ENCODE assay signal across 20 cellular contexts in the genomic region with DNA sequence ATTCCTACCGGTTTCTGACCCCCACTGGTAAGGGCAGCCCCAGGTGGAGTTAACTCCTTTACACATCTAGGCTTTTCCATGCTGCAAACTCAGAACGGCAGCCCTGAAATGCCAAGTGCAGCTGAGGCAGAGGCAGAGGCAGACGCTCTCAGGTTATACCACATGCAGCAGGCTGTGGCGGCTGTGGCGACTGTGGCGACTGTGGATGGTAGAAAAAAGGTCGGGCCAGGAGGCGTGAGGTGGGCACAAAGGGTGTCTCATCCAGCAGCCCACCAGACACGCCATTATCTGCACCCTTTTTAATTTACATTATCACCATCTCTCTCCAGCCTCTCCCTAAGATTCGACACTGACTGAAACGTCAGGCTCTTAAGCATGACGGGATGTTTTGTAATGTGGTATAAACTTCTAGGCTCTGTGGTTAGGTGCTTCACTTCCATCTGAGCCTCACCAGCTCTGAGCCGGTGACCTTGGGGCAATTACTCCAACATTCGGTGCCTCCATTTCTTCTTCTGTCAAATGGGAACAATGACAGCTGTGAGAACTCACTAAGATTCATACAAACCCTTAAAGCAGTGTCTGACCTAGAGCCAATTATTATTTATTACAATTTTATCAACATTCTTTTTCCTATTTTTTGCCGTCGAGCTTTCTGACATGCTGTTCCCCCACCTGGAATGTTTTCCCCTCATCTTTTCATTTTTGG. TPM values are rescaled to one million over a fixed set of nuclear protein-coding genes. Genes with fewer than 3 reads are reported as not detected.
A peak's percentile ranks its signal among the peaks of the same experiment; 100 is the strongest.
DNase-seq lines count a peak whose midpoint lies in the region; ATAC-seq, FAIRE-seq and TF ChIP-seq lines count a peak whose summit lies in the region.
"Had no signal": no experiment of that assay in that cellular context is flagged by ENCODE, and none has a peak within 500 bp of the region (broad histone marks: within the 10 kb centered on the region; RNA-seq: fewer than 3 reads in every experiment).

No MANE protein-coding gene starts in this region.

- H3K27ac ChIP-seq in HepG2 (ENCODE audit: extremely low read length, insufficient read depth, low read length) (peak overlapping the region; percentile 77), right lobe of liver (no peak overlapping the region), sigmoid colon (peak overlapping the region in 3 of 4 donors; percentile 52 to 68 (median 60))
- H3K27ac ChIP-seq: A549, C4-2B had no signal

- no peak for FAIRE-seq in HepG2 (lab: Jason Lieb, UNC)
- FAIRE-seq: A549, D721Med, H54 had no signal

- H3K27ac Mint-ChIP-seq in activated CD8-positive, alpha-beta T cell treated with anti-CD3 and anti-CD28 coated beads, Interleukin-2, amount 10 ng/mL, durations not matched to agents 7 days and 5 days: no peak overlapping the region
- no peak overlapping the region for H3K27ac Mint-ChIP-seq in activated CD4-positive, alpha-beta T cell treated with anti-CD3 and anti-CD28 coated beads, Interleukin-2, amount 10 ng/mL, durations not matched to agents 7 days and 5 days
- H3K27ac Mint-ChIP-seq: CD4-positive, alpha-beta memory T cell had no signal

- H3K4me1 ChIP-seq in HepG2 (ENCODE audit: insufficient read depth, low read length): peaks cover 79% of the 10 kb centered on the region
- H3K4me1 ChIP-seq in right lobe of liver: no peaks in the 10 kb centered on the region
- peaks cover 0 to 24% (median 16%) of the 10 kb centered on the region in 4 donors for H3K4me1 ChIP-seq in sigmoid colon
- H3K4me1 ChIP-seq: A549, BE2C had no signal

- peaks cover 22% of the 10 kb centered on the region for H3K36me3 Mint-ChIP-seq in activated CD8-positive, alpha-beta T cell treated with anti-CD3 and anti-CD28 coated beads, Interleukin-2, amount 10 ng/mL, durations not matched to agents 7 days and 5 days (ENCODE audit: low read depth)
- H3K36me3 Mint-ChIP-seq in activated CD4-positive, alpha-beta T cell treated with anti-CD3 and anti-CD28 coated beads, Interleukin-2, amount 10 ng/mL, durations not matched to agents 7 days and 5 days (ENCODE audit: low read depth): peaks cover 10% of the 10 kb centered on the region

- no peaks in the 10 kb centered on the region for H3K9me3 Mint-ChIP-seq in activated CD8-positive, alpha-beta T cell treated with anti-CD3 and anti-CD28 coated beads, Interleukin-2, amount 10 ng/mL, durations not matched to agents 7 days and 5 days (ENCODE audit: insufficient read depth)
- no peaks in the 10 kb centered on the region for H3K9me3 Mint-ChIP-seq in activated CD4-positive, alpha-beta T cell treated with anti-CD3 and anti-CD28 coated beads, Interleukin-2, amount 10 ng/mL, durations not matched to agents 7 days and 5 days
- H3K9me3 Mint-ChIP-seq: CD4-positive, alpha-beta memory T cell had no signal

- H3K4me1 Mint-ChIP-seq in activated CD8-positive, alpha-beta T cell treated with anti-CD3 and anti-CD28 coated beads, Interleukin-2, amount 10 ng/mL, durations not matched to agents 7 days and 5 days (ENCODE audit: low read depth): peaks cover 17% of the 10 kb centered on the region
- peaks cover 8% of the 10 kb centered on the region for H3K4me1 Mint-ChIP-seq in activated CD4-positive, alpha-beta T cell treated with anti-CD3 and anti-CD28 coated beads, Interleukin-2, amount 10 ng/mL, durations not matched to agents 7 days and 5 days

- CTCF ChIA-PET in HepG2 (lab: Yijun Ruan, JAX; ENCODE audit: low intra/inter-chr PET ratio, low total read pairs) (no interaction called here), GM10248 (lab: Yijun Ruan, JAX) (no interaction called here)
- CTCF ChIA-PET in activated CD8-positive, alpha-beta T cell treated with anti-CD3 and anti-CD28 coated beads, Interleukin-2, amount 10 ng/mL, durations not matched to agents 7 days and 5 days (lab: Charles Lee): interaction anchor here (1.0 kb wide), 1 partner anchor 102 kb away, joined by 3 read pairs; no protein-coding TSS in a partner anchor
- CTCF ChIA-PET in activated CD4-positive, alpha-beta T cell treated with anti-CD3 and anti-CD28 coated beads, Interleukin-2, amount 10 ng/mL, durations not matched to agents 7 days and 5 days (lab: Charles Lee): no interaction called here

- no peak overlapping the region for H2AFZ ChIP-seq in HepG2 (ENCODE audit: low read length)

- no peaks in the 10 kb centered on the region for H3K9me3 ChIP-seq in HepG2 (ENCODE audit: low read length)
- H3K9me3 ChIP-seq in right lobe of liver: no peaks in the 10 kb centered on the region
- H3K9me3 ChIP-seq in sigmoid colon: no peaks in the 10 kb centered on the region
- H3K9me3 ChIP-seq: A549, BE2C had no signal

- H3K27me3 ChIP-seq in HepG2 (ENCODE audit: control insufficient read depth in 1 of 2, insufficient read depth in 2 of 2, low read length in 2 of 2): no peaks in the 10 kb centered on the region
- no peaks in the 10 kb centered on the region for H3K27me3 ChIP-seq in right lobe of liver
- H3K27me3 ChIP-seq in sigmoid colon: no peaks in the 10 kb centered on the region
- H3K27me3 ChIP-seq: BE2C had no signal

- ATAC-seq in HepG2 (no peak), right lobe of liver (no peak)
- ATAC-seq in activated CD8-positive, alpha-beta T cell treated with anti-CD3 and anti-CD28 coated beads, Interleukin-2, amount 10 ng/mL, durations not matched to agents 7 days and 5 days: peak; percentile 49

- no peak overlapping the region for H3K4me3 Mint-ChIP-seq in activated CD8-positive, alpha-beta T cell treated with anti-CD3 and anti-CD28 coated beads, Interleukin-2, amount 10 ng/mL, durations not matched to agents 7 days and 5 days
- no peak overlapping the region for H3K4me3 Mint-ChIP-seq in activated CD4-positive, alpha-beta T cell treated with anti-CD3 and anti-CD28 coated beads, Interleukin-2, amount 10 ng/mL, durations not matched to agents 7 days and 5 days
- H3K4me3 Mint-ChIP-seq: CD4-positive, alpha-beta memory T cell had no signal

- in situ Hi-C loops in HepG2 (cut with HindIII; ENCODE audit: extremely low pct_ligation_motif_present, low pct_unique_long_range_greater_than_20kb): no loop called here

- H4K20me1 ChIP-seq in HepG2 (ENCODE audit: insufficient read depth, low read length): no peaks in the 10 kb centered on the region

- TF ChIP-seq RAD21 in HepG2 (CRISPR knock-in tag; IDR thresholded peaks at IDR 0.05): no peak

- H3K9ac ChIP-seq in HepG2 (ENCODE audit: insufficient read depth, low read depth, low read length): 0 out of 2 replicates have a peak overlapping the region, but pooled peaks have one; percentile 30

- TF ChIP-seq CTCF in HepG2 (CRISPR knock-in tag; IDR thresholded peaks at IDR 0.05): no peak
- no peak for TF ChIP-seq CTCF in right lobe of liver (IDR thresholded peaks at IDR 0.05)
- no peak for TF ChIP-seq CTCF in sigmoid colon (IDR thresholded peaks at IDR 0.05)
- no peak for TF ChIP-seq CTCF in GM10248 (IDR thresholded peaks at IDR 0.05; ENCODE audit: control extremely low read depth, extremely low read depth, low read depth, missing control alignments)

- intact Hi-C loops in HepG2 (cut with micrococcal nuclease; ENCODE audit: unreplicated experiment) (loop anchor here (2.0 kb wide), 1 partner anchor 81 kb away; no protein-coding TSS in a partner anchor), right lobe of liver (cut with DNase I) (no loop called here), sigmoid colon (cut with DNase I) (no loop called here)

- H3K4me3 ChIP-seq in HepG2 (replicated peaks in 1 of 3; ENCODE audit: insufficient read depth in 1 of 3, low read depth in 2 of 3, low read length in 3 of 3) (no peak overlapping the region), right lobe of liver (no peak overlapping the region), sigmoid colon (no peak overlapping the region)
- no peak overlapping the region for H3K4me3 ChIP-seq in Jurkat, Clone E6-1 (ENCODE audit: low read length)
- H3K4me3 ChIP-seq: A549 had no signal

- H3K27me3 Mint-ChIP-seq in activated CD8-positive, alpha-beta T cell treated with anti-CD3 and anti-CD28 coated beads, Interleukin-2, amount 10 ng/mL, durations not matched to agents 7 days and 5 days (ENCODE audit: low read depth): no peaks in the 10 kb centered on the region
- no peaks in the 10 kb centered on the region for H3K27me3 Mint-ChIP-seq in activated CD4-positive, alpha-beta T cell treated with anti-CD3 and anti-CD28 coated beads, Interleukin-2, amount 10 ng/mL, durations not matched to agents 7 days and 5 days
- H3K27me3 Mint-ChIP-seq: CD4-positive, alpha-beta memory T cell had no signal

- DNase-seq in HepG2 (ENCODE audit: low spot score) (no peak), right lobe of liver (no peak), sigmoid colon (no peak), RPMI8226 (no peak), GM10248 (ENCODE audit: extremely low spot score) (no peak)
- DNase-seq in Jurkat, Clone E6-1 (ENCODE audit: low read depth, low spot score): peak; percentile 59
- DNase-seq in activated CD8-positive, alpha-beta T cell treated with anti-CD3 and anti-CD28 coated beads, Interleukin-2, amount 10 ng/mL, durations not matched to agents 7 days and 5 days: no peak
- no peak for DNase-seq in activated CD4-positive, alpha-beta T cell treated with anti-CD3 and anti-CD28 coated beads, Interleukin-2, amount 10 ng/mL, durations not matched to agents 7 days and 5 days
- DNase-seq: BE2C; CD4-positive, alpha-beta memory T cell; COR-L47; DMS153; DMS79 treated with DMSO at 0.1 percent for 48 hours; GDM1; IMR-90 had no signal

- H3K79me2 ChIP-seq in HepG2 (ENCODE audit: insufficient read depth, low read length): peaks cover 42% of the 10 kb centered on the region

- POLR2A ChIA-PET in HepG2 (lab: Yijun Ruan, JAX) (interaction anchor here (0.7 to 1.9 kb wide), 6 partner anchors 8 to 1082 kb away, joined by 3 to 79 read pairs (median 4); a partner anchor contains a TSS), GM10248 (lab: Yijun Ruan, JAX) (no interaction called here)
- POLR2A ChIA-PET in activated CD8-positive, alpha-beta T cell treated with anti-CD3 and anti-CD28 coated beads, Interleukin-2, amount 10 ng/mL, durations not matched to agents 7 days and 5 days (lab: Charles Lee): no interaction called here
- POLR2A ChIA-PET in activated CD4-positive, alpha-beta T cell treated with anti-CD3 and anti-CD28 coated beads, Interleukin-2, amount 10 ng/mL, durations not matched to agents 7 days and 5 days (lab: Charles Lee): no interaction called here

- peak overlapping the region; percentile 48; the same call in 1 of the 2 replicates for H3K4me2 ChIP-seq in HepG2 (ENCODE audit: low read depth, low read length)
- H3K4me2 ChIP-seq: A549 had no signal

- no peak for TF ChIP-seq EP300 in HepG2 (IDR thresholded peaks at IDR 0.05; ENCODE audit: low read depth in 2 of 2, low read length in 2 of 2)
- TF ChIP-seq EP300 in HepG2 (CRISPR knock-in tag; IDR thresholded peaks at IDR 0.05; ENCODE audit: borderline replicate concordance): no peak
- TF ChIP-seq EP300 in sigmoid colon (IDR thresholded peaks at IDR 0.05): no peak

- no TSS peak for BruUV-seq in HepG2 (replicated peaks; lab: Mats Ljungman, UMichigan)

- no peak; a peak in 1 of 4 replicates for TF ChIP-seq POLR2A in HepG2 (IDR thresholded peaks at IDR 0.05; ENCODE audit: insufficient read depth in 1 of 2, low read depth in 2 of 2, low read length in 2 of 2)
- TF ChIP-seq POLR2A in right lobe of liver (IDR thresholded peaks at IDR 0.05): no peak
- TF ChIP-seq POLR2A in sigmoid colon (IDR thresholded peaks at IDR 0.05): no peak

- 94% methylated on average over 16 of the region's 16 CpGs for WGBS in HepG2 (ENCODE audit: low lambda C conversion rate)
- 92% methylated on average over 8 of the region's 16 CpGs for WGBS in right lobe of liver (ENCODE audit: insufficient coverage, low coverage, low lambda C conversion rate, missing lambda C conversion rate)
- WGBS in sigmoid colon, 2 donors: 94% methylated on average over 16 of the region's 16 CpGs

- H3K36me3 ChIP-seq in HepG2 (replicated peaks in 1 of 2; ENCODE audit: control insufficient read depth in 1 of 2, insufficient read depth in 2 of 2, low read length in 2 of 2): peaks cover 19 to 65% of the 10 kb centered on the region in 2 experiments
- H3K36me3 ChIP-seq in right lobe of liver: no peaks in the 10 kb centered on the region
- H3K36me3 ChIP-seq in sigmoid colon: peaks cover 0 to 52% (median 9%) of the 10 kb centered on the region in 4 donors

RNA-seq across cellular contexts. Expression of a gene that starts 8.2 kb away (rescaled TPM):
- total RNA-seq in HepG2 (2016; rRNA removed; fragmentation: Illumina TruSeq; extraction: Trizol): 46.3 and 55.6 TPM in 2 replicates
- 20.4 and 20.5 TPM in 2 replicates for total RNA-seq in HepG2 (2016; cell fraction: cytosol; rRNA removed; fragmentation: Illumina TruSeq; extraction: Trizol; ENCODE audit: low read depth)
- 48.0 and 57.7 TPM in 2 replicates for total RNA-seq in HepG2 (2016; cell fraction: insoluble cytoplasmic fraction; rRNA removed; fragmentation: Illumina TruSeq; extraction: Trizol)
- 22.8 and 24.5 TPM in 2 replicates for total RNA-seq in HepG2 (2016; cell fraction: membrane; rRNA removed; fragmentation: Illumina TruSeq; extraction: Trizol)
- 64.1 and 65.7 TPM in 2 replicates for total RNA-seq in HepG2 (2016; cell fraction: nucleus; rRNA removed; fragmentation: Illumina TruSeq; extraction: Trizol)
- polyA plus RNA-seq in HepG2 (2011; rRNA removed): 77.9 and 114 TPM in 2 replicates
- 33.9 and 39.9 TPM in 2 replicates for polyA plus RNA-seq in HepG2 (2011; cell fraction: cytosol; rRNA removed)
- 223 and 433 TPM in 2 replicates for polyA plus RNA-seq in HepG2 (2011; cell fraction: nucleus; rRNA removed)
- polyA plus RNA-seq in HepG2 (2012): 40.7 and 57.0 TPM in 2 replicates
- polyA plus RNA-seq in HepG2 (2016; cell fraction: cytosol; fragmentation: Illumina TruSeq; extraction: Trizol; ENCODE audit: low read depth): 9.0 and 10.7 TPM in 2 replicates
- polyA plus RNA-seq in HepG2 (2016; cell fraction: insoluble cytoplasmic fraction; fragmentation: Illumina TruSeq; extraction: Trizol; ENCODE audit: low read depth): 48.1 and 51.2 TPM in 2 replicates
- 13.9 and 15.1 TPM in 2 replicates for polyA plus RNA-seq in HepG2 (2016; cell fraction: membrane; fragmentation: Illumina TruSeq; extraction: Trizol; ENCODE audit: low read depth)
- polyA plus RNA-seq in HepG2 (2016; cell fraction: nucleus; fragmentation: Illumina TruSeq; extraction: Trizol; ENCODE audit: insufficient read depth, low read depth): 69.5 and 81.6 TPM in 2 replicates
- 4.7 and 26.3 TPM in 2 replicates for polyA minus RNA-seq in HepG2 (2011; rRNA and poly(A)+ RNA removed; ENCODE audit: low replicate concordance)
- 28.5 and 33.0 TPM in 2 replicates for polyA minus RNA-seq in HepG2 (2011; cell fraction: cytosol; rRNA and poly(A)+ RNA removed)
- polyA minus RNA-seq in HepG2 (2011; cell fraction: nucleus; rRNA and poly(A)+ RNA removed): 210 and 232 TPM in 2 replicates
- 10 to 100 TPM in 1 of 6 experiments, 1 to 10 TPM in 5; 5.1 to 11.5 (median 7.4) TPM for total RNA-seq in right lobe of liver
- 23.2 TPM for polyA plus RNA-seq in Jurkat, Clone E6-1 (2012; ENCODE audit: insufficient read depth, insufficient read length)
- total RNA-seq in activated CD8-positive, alpha-beta T cell treated with anti-CD3 and anti-CD28 coated beads, Interleukin-2, amount 10 ng/mL, durations not matched to agents 7 days and 5 days: 10 to 100 TPM; 16.2 to 19.9 TPM
- total RNA-seq in sigmoid colon: 100 to 1,000 TPM; 171 to 291 (median 193) TPM
- 10 to 100 TPM in 1 of 3 donors, 1 to 10 TPM in 2; 5.1 to 15.0 (median 9.4) TPM for polyA plus RNA-seq in sigmoid colon
- total RNA-seq in activated CD4-positive, alpha-beta T cell treated with anti-CD3 and anti-CD28 coated beads, Interleukin-2, amount 10 ng/mL, durations not matched to agents 7 days and 5 days: 10 to 100 TPM; 13.6 to 15.3 TPM

RNA-seq across cellular contexts. Expression of a gene that starts 27.9 kb away (rescaled TPM):
- total RNA-seq in HepG2 (2016; rRNA removed; fragmentation: Illumina TruSeq; extraction: Trizol) (not detected in 2 replicates), right lobe of liver (not detected), sigmoid colon (not detected)
- total RNA-seq in HepG2 (2016; cell fraction: cytosol; rRNA removed; fragmentation: Illumina TruSeq; extraction: Trizol; ENCODE audit: low read depth): not detected in 2 replicates
- not detected in 2 replicates for total RNA-seq in HepG2 (2016; cell fraction: insoluble cytoplasmic fraction; rRNA removed; fragmentation: Illumina TruSeq; extraction: Trizol)
- total RNA-seq in HepG2 (2016; cell fraction: membrane; rRNA removed; fragmentation: Illumina TruSeq; extraction: Trizol): not detected in 2 replicates
- not detected in 2 replicates for total RNA-seq in HepG2 (2016; cell fraction: nucleus; rRNA removed; fragmentation: Illumina TruSeq; extraction: Trizol)
- polyA plus RNA-seq in HepG2 (2011; rRNA removed) (not detected in 2 replicates), sigmoid colon (not detected)
- polyA plus RNA-seq in HepG2 (2011; cell fraction: cytosol; rRNA removed): not detected in 2 replicates
- polyA plus RNA-seq in HepG2 (2011; cell fraction: nucleus; rRNA removed): not detected in 2 replicates
- polyA plus RNA-seq in HepG2 (2012): not detected in 2 replicates
- not detected in 2 replicates for polyA plus RNA-seq in HepG2 (2016; cell fraction: cytosol; fragmentation: Illumina TruSeq; extraction: Trizol; ENCODE audit: low read depth)
- polyA plus RNA-seq in HepG2 (2016; cell fraction: insoluble cytoplasmic fraction; fragmentation: Illumina TruSeq; extraction: Trizol; ENCODE audit: low read depth): not detected in 2 replicates
- polyA plus RNA-seq in HepG2 (2016; cell fraction: membrane; fragmentation: Illumina TruSeq; extraction: Trizol; ENCODE audit: low read depth): not detected in 2 replicates
- not detected in 2 replicates for polyA plus RNA-seq in HepG2 (2016; cell fraction: nucleus; fragmentation: Illumina TruSeq; extraction: Trizol; ENCODE audit: insufficient read depth, low read depth)
- not detected in 2 replicates for polyA minus RNA-seq in HepG2 (2011; rRNA and poly(A)+ RNA removed; ENCODE audit: low replicate concordance)
- not detected in 2 replicates for polyA minus RNA-seq in HepG2 (2011; cell fraction: cytosol; rRNA and poly(A)+ RNA removed)
- polyA minus RNA-seq in HepG2 (2011; cell fraction: nucleus; rRNA and poly(A)+ RNA removed): not detected in 2 replicates
- polyA plus RNA-seq in Jurkat, Clone E6-1 (2012; ENCODE audit: insufficient read depth, insufficient read length): not detected
- not detected for total RNA-seq in activated CD8-positive, alpha-beta T cell treated with anti-CD3 and anti-CD28 coated beads, Interleukin-2, amount 10 ng/mL, durations not matched to agents 7 days and 5 days
- total RNA-seq in activated CD4-positive, alpha-beta T cell treated with anti-CD3 and anti-CD28 coated beads, Interleukin-2, amount 10 ng/mL, durations not matched to agents 7 days and 5 days: not detected
- total RNA-seq: CD4-positive, alpha-beta memory T cell; IMR-90 had no signal
- polyA plus RNA-seq: A549; AG04450; CD4-positive, alpha-beta memory T cell; IMR-90 had no signal

Comparison
In these comparisons a context has a peak if more than half of its experiments do, and no peak if none do; other contexts are left out.
1. H3K27ac ChIP-seq: peak in HepG2 (single experiment) and sigmoid colon (3 of 4); none in right lobe of liver (0 of 3).